Comparison of ENCODE assay signal across 15 cellular contexts in the genomic region with DNA sequence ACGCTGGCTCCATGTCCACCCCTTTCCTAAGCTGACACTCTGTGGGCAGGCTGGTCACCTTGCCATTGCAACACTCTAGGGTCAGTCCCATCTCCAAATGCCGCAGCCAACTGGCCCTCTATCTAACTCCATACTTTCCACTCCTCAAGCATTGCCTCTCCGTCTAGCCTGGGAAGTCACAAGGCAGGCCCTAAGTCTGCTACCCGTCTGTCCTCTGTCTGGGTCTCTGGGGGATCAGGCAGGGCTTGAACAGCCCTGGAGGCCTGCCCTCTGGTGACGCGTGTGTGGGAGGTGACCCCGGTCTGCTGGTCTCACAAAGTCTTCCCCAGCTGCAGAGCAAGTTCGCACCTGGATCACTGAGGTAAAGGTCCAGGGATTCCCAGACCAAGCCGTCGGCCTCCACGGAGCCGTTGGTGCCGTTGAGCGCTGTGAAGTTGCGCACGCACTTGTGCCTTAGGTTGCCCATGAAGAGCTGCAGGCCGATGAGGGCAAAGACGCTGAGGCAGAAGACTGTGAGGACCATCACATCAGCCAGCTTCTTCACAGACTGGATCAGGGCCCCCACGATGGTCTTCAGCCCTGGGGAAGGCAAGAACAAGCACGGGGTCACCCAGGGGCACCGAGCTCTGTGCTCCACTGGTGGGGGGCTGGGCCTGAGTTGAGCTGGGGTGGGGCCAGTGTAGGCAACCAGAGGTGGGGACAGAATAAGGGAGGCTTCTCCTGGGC. TPM values are rescaled to one million over a fixed set of nuclear protein-coding genes. Genes with fewer than 3 reads are reported as not detected.
DNase-seq lines count a peak whose midpoint lies in the region; ATAC-seq and TF ChIP-seq lines count a peak whose summit lies in the region.
"Had no signal": no experiment of that assay in that cellular context is flagged by ENCODE, and none has a peak within 500 bp of the region (broad histone marks: within the 10 kb centered on the region; RNA-seq: fewer than 3 reads in every experiment).

No MANE protein-coding gene starts in this region.

- no peaks in the 10 kb centered on the region for H3K4me1 Mint-ChIP-seq in activated naive CD8-positive, alpha-beta T cell treated with anti-CD3 and anti-CD28 coated beads, Interleukin-2, amount 10 ng/mL, durations not matched to agents 7 days and 5 days
- H3K4me1 Mint-ChIP-seq in activated naive CD8-positive, alpha-beta T cell treated with anti-CD3 and anti-CD28 coated beads for 36 hours: no peaks in the 10 kb centered on the region
- H3K4me1 Mint-ChIP-seq in chondrocyte (ENCODE audit: low read depth): no peaks in the 10 kb centered on the region
- H3K4me1 Mint-ChIP-seq: CD4-positive, CD25-positive, alpha-beta regulatory T cell; GM23338 had no signal

- no peak overlapping the region for H3K27ac Mint-ChIP-seq in activated naive CD8-positive, alpha-beta T cell treated with anti-CD3 and anti-CD28 coated beads, Interleukin-2, amount 10 ng/mL, durations not matched to agents 7 days and 5 days
- H3K27ac Mint-ChIP-seq in activated naive CD8-positive, alpha-beta T cell treated with anti-CD3 and anti-CD28 coated beads for 36 hours: no peak overlapping the region
- no peak overlapping the region for H3K27ac Mint-ChIP-seq in chondrocyte (ENCODE audit: unreplicated experiment)
- H3K27ac Mint-ChIP-seq: CD4-positive, CD25-positive, alpha-beta regulatory T cell; GM23338 had no signal

- H3K36me3 ChIP-seq in neuronal stem cell (replicated peaks in 1 of 2; ENCODE audit: control insufficient read depth in 2 of 2, insufficient read depth in 2 of 2, low read length in 2 of 2) (no peaks in the 10 kb centered on the region), spleen (peaks cover 0 to 1% (median 0%) of the 10 kb centered on the region in 6 donors)
- H3K36me3 ChIP-seq: BLaER1 treated with 17β-estradiol and CSF1 and Interleukin-3, amounts not matched to agents 10 nM and 100 nM had no signal

- intact Hi-C loops in spleen (cut with DNase I; ENCODE audit: low total_unique reads): no loop called here

- ATAC-seq in activated naive CD8-positive, alpha-beta T cell treated with anti-CD3 and anti-CD28 coated beads, Interleukin-2, amount 10 ng/mL, durations not matched to agents 7 days and 5 days (ENCODE audit: low read depth): no peak
- ATAC-seq in HG03442 (IDR thresholded peaks at IDR 0.05; ENCODE audit: unreplicated experiment) (no peak), GM21526 (IDR thresholded peaks at IDR 0.05; ENCODE audit: low FRiP score, unreplicated experiment) (no peak)
- ATAC-seq: GM23338 had no signal

- H3K4me3 Mint-ChIP-seq in activated naive CD8-positive, alpha-beta T cell treated with anti-CD3 and anti-CD28 coated beads, Interleukin-2, amount 10 ng/mL, durations not matched to agents 7 days and 5 days: no peak overlapping the region
- H3K4me3 Mint-ChIP-seq in activated naive CD8-positive, alpha-beta T cell treated with anti-CD3 and anti-CD28 coated beads for 36 hours: no peak overlapping the region
- H3K4me3 Mint-ChIP-seq in chondrocyte (ENCODE audit: unreplicated experiment): no peak overlapping the region
- H3K4me3 Mint-ChIP-seq: CD4-positive, CD25-positive, alpha-beta regulatory T cell; GM23338 had no signal

- H3K9me3 ChIP-seq in neuronal stem cell (replicated peaks in 1 of 2; ENCODE audit: control insufficient read depth in 2 of 2, insufficient read depth in 1 of 2, low read depth in 1 of 2, low read length in 2 of 2): no peaks in the 10 kb centered on the region
- H3K9me3 ChIP-seq in spleen: no peaks in the 10 kb centered on the region
- H3K9me3 ChIP-seq: BLaER1 treated with 17β-estradiol and CSF1 and Interleukin-3, amounts not matched to agents 10 nM and 100 nM had no signal

- H3K27ac ChIP-seq in neuronal stem cell (replicated peaks; ENCODE audit: low read length) (no peak overlapping the region), spleen (no peak overlapping the region)
- H3K27ac ChIP-seq: BLaER1 treated with 17β-estradiol and CSF1 and Interleukin-3, amounts not matched to agents 10 nM and 100 nM had no signal

- H3K4me2 ChIP-seq in neuronal stem cell (ENCODE audit: insufficient read depth, low read length, poor library complexity, severe bottlenecking): no peak overlapping the region
- H3K4me2 ChIP-seq: GM23338 had no signal

- no peak overlapping the region for H2BK15ac ChIP-seq in neuronal stem cell (ENCODE audit: low read length)

- POLR2A ChIA-PET in activated naive CD8-positive, alpha-beta T cell treated with anti-CD3 and anti-CD28 coated beads, Interleukin-2, amount 10 ng/mL, durations not matched to agents 7 days and 5 days (lab: Charles Lee): no interaction called here

- WGBS in neuronal stem cell (ENCODE audit: extremely low coverage in 2 of 2, insufficient read length in 2 of 2, insufficient replicate concordance in 1 of 2), 2 donors: no CpG with 5 or more reads among the region's 21 CpGs
- 85 to 93% (median 91%) methylated on average over 15 to 21 of the region's 21 CpGs for WGBS in spleen, 5 donors

- TF ChIP-seq CTCF in chondrocyte (IDR thresholded peaks at IDR 0.05): no peak
- no peak for TF ChIP-seq CTCF in spleen (IDR thresholded peaks at IDR 0.05 in 8 of 11, conservative IDR thresholded peaks at IDR 0.05 in 3 of 11)

- no peak overlapping the region for H4K91ac ChIP-seq in neuronal stem cell (ENCODE audit: low read depth, low read length, poor library complexity)

- H3K27me3 ChIP-seq in neuronal stem cell (ENCODE audit: control insufficient read depth in 3 of 3, insufficient read depth in 3 of 3, low read depth in 1 of 3, low read length in 3 of 3) (peaks cover 0 to 11% (median 0%) of the 10 kb centered on the region in 3 experiments), spleen (replicated peaks in 1 of 7) (no peaks in the 10 kb centered on the region)
- H3K27me3 ChIP-seq: BLaER1 treated with 17β-estradiol and CSF1 and Interleukin-3, amounts not matched to agents 10 nM and 100 nM had no signal

- H2AFZ ChIP-seq in neuronal stem cell (ENCODE audit: low read length): no peak overlapping the region
- H2AFZ ChIP-seq: GM23338 had no signal

- H3K4me3 ChIP-seq in neuronal stem cell (ENCODE audit: low read length in 2 of 2) (no peak overlapping the region), spleen (no peak overlapping the region)
- H3K4me3 ChIP-seq: BLaER1 treated with 17β-estradiol and CSF1 and Interleukin-3, amounts not matched to agents 10 nM and 100 nM; GM23338 had no signal

- H3K27me3 Mint-ChIP-seq in activated naive CD8-positive, alpha-beta T cell treated with anti-CD3 and anti-CD28 coated beads, Interleukin-2, amount 10 ng/mL, durations not matched to agents 7 days and 5 days: no peaks in the 10 kb centered on the region
- no peaks in the 10 kb centered on the region for H3K27me3 Mint-ChIP-seq in activated naive CD8-positive, alpha-beta T cell treated with anti-CD3 and anti-CD28 coated beads for 36 hours
- H3K27me3 Mint-ChIP-seq in chondrocyte (ENCODE audit: low read depth): peaks cover 2% of the 10 kb centered on the region
- H3K27me3 Mint-ChIP-seq: CD4-positive, CD25-positive, alpha-beta regulatory T cell had no signal

- H3K23ac ChIP-seq in neuronal stem cell (ENCODE audit: low read depth, low read length, poor library complexity): peak overlapping the region; percentile 48

- H3K79me1 ChIP-seq in neuronal stem cell (ENCODE audit: low read depth, low read length): no peaks in the 10 kb centered on the region

- no peaks in the 10 kb centered on the region for H3K9me3 Mint-ChIP-seq in activated naive CD8-positive, alpha-beta T cell treated with anti-CD3 and anti-CD28 coated beads, Interleukin-2, amount 10 ng/mL, durations not matched to agents 7 days and 5 days
- no peaks in the 10 kb centered on the region for H3K9me3 Mint-ChIP-seq in activated naive CD8-positive, alpha-beta T cell treated with anti-CD3 and anti-CD28 coated beads for 36 hours
- no peaks in the 10 kb centered on the region for H3K9me3 Mint-ChIP-seq in chondrocyte (ENCODE audit: low read depth)
- H3K9me3 Mint-ChIP-seq: CD4-positive, CD25-positive, alpha-beta regulatory T cell; GM23338 had no signal

- no peak overlapping the region for H2AK5ac ChIP-seq in neuronal stem cell (ENCODE audit: low read depth, low read length)

- H2BK5ac ChIP-seq in neuronal stem cell (ENCODE audit: low read length): no peak overlapping the region

- peak; percentile 9 for DNase-seq in activated naive CD8-positive, alpha-beta T cell treated with anti-CD3 and anti-CD28 coated beads, Interleukin-2, amount 10 ng/mL, durations not matched to agents 7 days and 5 days
- DNase-seq in activated naive CD8-positive, alpha-beta T cell treated with anti-CD3 and anti-CD28 coated beads for 36 hours: no peak
- DNase-seq in chondrocyte (ENCODE audit: low spot score) (peak; percentile 71), neuronal stem cell (ENCODE audit: low spot score) (no peak), spleen (peak; percentile 58), AG08396 (ENCODE audit: low spot score) (no peak)
- DNase-seq: 8988T; CD4-positive, CD25-positive, alpha-beta regulatory T cell; DMS53; H7 had no signal

- H3K9ac ChIP-seq in neuronal stem cell (ENCODE audit: low read depth, low read length, poor library complexity): no peak overlapping the region
- H3K9ac ChIP-seq: BLaER1 treated with 17β-estradiol and CSF1 and Interleukin-3, amounts not matched to agents 10 nM and 100 nM had no signal

- no peak for TF ChIP-seq POLR2A in spleen (IDR thresholded peaks at IDR 0.05)

- H3K4me1 ChIP-seq in neuronal stem cell (ENCODE audit: control insufficient read depth in 2 of 2, insufficient read depth in 1 of 2, low read depth in 1 of 2, low read length in 2 of 2) (peaks cover 3 to 4% of the 10 kb centered on the region in 2 donors), spleen (no peaks in the 10 kb centered on the region)

- H3K14ac ChIP-seq in neuronal stem cell (ENCODE audit: low read length): peak overlapping the region; percentile 77

- H4K8ac ChIP-seq in neuronal stem cell (ENCODE audit: low read depth, low read length): no peak overlapping the region

- no peak overlapping the region for H3K4ac ChIP-seq in neuronal stem cell (ENCODE audit: low read length)

- H3K18ac ChIP-seq in neuronal stem cell (ENCODE audit: low read length): no peak overlapping the region

- H3K36me3 Mint-ChIP-seq in activated naive CD8-positive, alpha-beta T cell treated with anti-CD3 and anti-CD28 coated beads, Interleukin-2, amount 10 ng/mL, durations not matched to agents 7 days and 5 days: no peaks in the 10 kb centered on the region
- no peaks in the 10 kb centered on the region for H3K36me3 Mint-ChIP-seq in activated naive CD8-positive, alpha-beta T cell treated with anti-CD3 and anti-CD28 coated beads for 36 hours
- H3K36me3 Mint-ChIP-seq in chondrocyte (ENCODE audit: low read depth): no peaks in the 10 kb centered on the region
- H3K36me3 Mint-ChIP-seq: CD4-positive, CD25-positive, alpha-beta regulatory T cell had no signal

- no peak overlapping the region for H2BK12ac ChIP-seq in neuronal stem cell (ENCODE audit: low read length)

- H2BK120ac ChIP-seq in neuronal stem cell (ENCODE audit: low read depth, low read length): no peak overlapping the region

RNA-seq across cellular contexts. Expression of a gene that starts 39.9 kb away (rescaled TPM):
- total RNA-seq in activated naive CD8-positive, alpha-beta T cell treated with anti-CD3 and anti-CD28 coated beads, Interleukin-2, amount 10 ng/mL, durations not matched to agents 7 days and 5 days: under 1 TPM; 0.28 to 0.53 TPM
- total RNA-seq in activated naive CD8-positive, alpha-beta T cell treated with anti-CD3 and anti-CD28 coated beads for 36 hours: 1 to 10 TPM in 1 of 2 experiments, under 1 TPM in 1; 0.39 to 1.3 TPM
- 0.21 to 0.25 TPM (median 0.24 TPM) in 3 replicates for total RNA-seq in chondrocyte
- 1.3 TPM for polyA plus RNA-seq in neuronal stem cell (2013, experiment 1 of 2)
- polyA plus RNA-seq in neuronal stem cell (2013, experiment 2 of 2): 1.5 TPM
- total RNA-seq in spleen: 1 to 10 TPM in 1 of 7 donors, under 1 TPM in 3, not detected in 3; 0.17 to 1.2 (median 0.48) TPM
- polyA plus RNA-seq in spleen: under 1 TPM; 0.02 to 0.06 (median 0.02) TPM
- total RNA-seq: CD4-positive, CD25-positive, alpha-beta regulatory T cell; HT-29 had no signal
- polyA plus RNA-seq: CD4-positive, CD25-positive, alpha-beta regulatory T cell had no signal

Comparison
In these comparisons a context has a peak if more than half of its experiments do, and no peak if none do; other contexts are left out.
1. DNase-seq: peak in activated naive CD8-positive, alpha-beta T cell treated with anti-CD3 and anti-CD28 coated beads, Interleukin-2, amount 10 ng/mL, durations not matched to agents 7 days and 5 days (single experiment), chondrocyte (single experiment) and spleen (single experiment); none in activated naive CD8-positive, alpha-beta T cell treated with anti-CD3 and anti-CD28 coated beads for 36 hours (single experiment), neuronal stem cell (single experiment) and AG08396 (single experiment).